In the genomic region with DNA sequence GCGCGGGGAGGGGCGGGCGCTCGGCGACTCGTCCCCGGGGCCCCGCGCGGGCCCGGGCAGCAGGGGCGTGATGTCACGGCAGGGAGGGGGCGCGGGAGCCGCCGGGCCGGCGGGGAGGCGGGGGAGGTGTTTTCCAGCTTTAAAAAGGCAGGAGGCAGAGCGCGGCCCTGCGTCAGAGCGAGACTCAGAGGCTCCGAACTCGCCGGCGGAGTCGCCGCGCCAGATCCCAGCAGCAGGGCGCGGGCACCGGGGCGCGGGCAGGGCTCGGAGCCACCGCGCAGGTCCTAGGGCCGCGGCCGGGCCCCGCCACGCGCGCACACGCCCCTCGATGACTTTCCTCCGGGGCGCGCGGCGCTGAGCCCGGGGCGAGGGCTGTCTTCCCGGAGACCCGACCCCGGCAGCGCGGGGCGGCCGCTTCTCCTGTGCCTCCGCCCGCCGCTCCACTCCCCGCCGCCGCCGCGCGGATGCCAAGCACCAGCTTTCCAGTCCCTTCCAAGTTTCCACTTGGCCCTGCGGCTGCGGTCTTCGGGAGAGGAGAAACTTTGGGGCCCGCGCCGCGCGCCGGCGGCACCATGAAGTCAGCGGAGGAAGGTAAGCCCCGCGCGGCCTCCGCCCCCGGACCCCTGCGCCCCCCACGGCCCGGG, we compare ENCODE assay signal across 8 cellular contexts. TPM values are rescaled to one million over a fixed set of nuclear protein-coding genes. Genes with fewer than 3 reads are reported as not detected.
A peak's percentile ranks its signal among the peaks of the same experiment; 100 is the strongest.
DNase-seq lines count a peak whose midpoint lies in the region; ATAC-seq, FAIRE-seq and TF ChIP-seq lines count a peak whose summit lies in the region.

A gene (plus strand): TSS at position 170 of the 644 bp plus-strand sequence. CDS start 295 bp downstream, at position 465.

- intact Hi-C loops in GM12878 (cut with micrococcal nuclease; ENCODE audit: unreplicated experiment): loop anchor here (5.0 kb wide), 2 partner anchors 71 to 131 kb away; no protein-coding TSS in a partner anchor

- H2AFZ ChIP-seq in GM12878 (ENCODE audit: control insufficient read depth, low read depth, low read length): peak within 1 kb of the TSS; percentile 12; the same call in 1 of the 2 replicates

- H3K4me3 ChIP-seq in HUES48 (ENCODE audit: low read depth, low read length) (peak within 1 kb of the TSS; percentile 52), GM12878 (peak within 1 kb of the TSS; percentile 32; the same call in 1 of the 2 replicates), iPS-18c (ENCODE audit: insufficient read depth, low read depth, low read length) (peak within 1 kb of the TSS; percentile 53)

- peak; percentile 58 for TF ChIP-seq POLR2A in GM12878 (IDR thresholded peaks at IDR 0.05; ENCODE audit: low read depth, low read length)

- SMC1A ChIA-PET in GM12878 (lab: Charles Lee; ENCODE audit: uncharacterized antibody, unreplicated experiment): interaction anchor here (0.7 to 4.3 kb wide), 6 partner anchors 10 to 554 kb away, joined by 3 to 22 read pairs (median 4); no protein-coding TSS in a partner anchor

- H3K36me3 ChIP-seq in HUES48 (ENCODE audit: control insufficient read depth, insufficient read depth, low read length) (no peaks in the 10 kb centered on the region), GM12878 (ENCODE audit: control insufficient read depth in 2 of 2, insufficient read depth in 2 of 2, low read length in 1 of 2) (no peaks in the 10 kb centered on the region)

- H3K4me2 ChIP-seq in GM12878 (ENCODE audit: control insufficient read depth, insufficient read depth): peak within 1 kb of the TSS; percentile 75

- RAD21 ChIA-PET in GM12878 (lab: Charles Lee; ENCODE audit: unreplicated experiment): interaction anchor here (0.7 to 4.4 kb wide), 11 partner anchors 10 to 247 kb away, joined by 3 to 38 read pairs (median 7); no protein-coding TSS in a partner anchor

- peaks cover 78% of the 10 kb centered on the region for H3K27me3 ChIP-seq in HUES48 (ENCODE audit: control insufficient read depth, insufficient read depth, low read length)
- peaks cover 2 to 21% of the 10 kb centered on the region in 2 experiments; a peak in 3 of 4 replicates for H3K27me3 ChIP-seq in GM12878 (replicated peaks in 1 of 2; ENCODE audit: control insufficient read depth in 2 of 2, insufficient read depth in 2 of 2, low read length in 1 of 2)

- ATAC-seq in GM12878 (peak; percentile 6), GM21576 (IDR thresholded peaks at IDR 0.05; ENCODE audit: unreplicated experiment) (no peak)

- H3K9ac ChIP-seq in HUES48 (ENCODE audit: low read depth, low read length) (no peak within 1 kb of the TSS), GM12878 (ENCODE audit: control insufficient read depth, insufficient read depth, low read length) (no peak within 1 kb of the TSS; the same call in 1 of the 2 replicates)

- peak; percentile 47 for DNase-seq in DMS79 (lab: John Stamatoyannopoulos, UW)
- DNase-seq in T-helper 2 cell: peak; percentile 47 to 77 (median 59)
- DNase-seq in GM12878 (ENCODE audit: low read depth, low spot score): no peak
- peak; percentile 84 for DNase-seq in stimulated activated CD4-positive, alpha-beta T cell treated with anti-CD3 and anti-CD28 coated beads, Interleukin-12 subunit alpha, Interleukin-12 subunit beta, amount 100 ng/mL, for 4 hours
- no peak for DNase-seq in COLO829 (ENCODE audit: low spot score)

- TF ChIP-seq CTCF in GM12878 (IDR thresholded peaks at IDR 0.05 in 2 of 3, conservative IDR thresholded peaks at IDR 0.05 in 1 of 3; ENCODE audit: control insufficient read depth in 2 of 3, extremely low read depth in 1 of 3, insufficient read depth in 1 of 3, low read depth in 3 of 3, low read length in 3 of 3): no peak

- no peak for TF ChIP-seq EP300 in GM12878 (IDR thresholded peaks at IDR 0.05; ENCODE audit: borderline replicate concordance in 1 of 2, control insufficient read depth in 1 of 2, low read depth in 2 of 2, low read length in 2 of 2)

- H3K9me3 ChIP-seq in HUES48 (ENCODE audit: control insufficient read depth, insufficient read depth, low read length): no peaks in the 10 kb centered on the region
- H3K9me3 ChIP-seq in GM12878 (replicated peaks; ENCODE audit: control insufficient read depth, insufficient read depth, low read length): no peaks in the 10 kb centered on the region
- peaks cover 2% of the 10 kb centered on the region for H3K9me3 ChIP-seq in iPS-18c (ENCODE audit: control insufficient read depth, insufficient read depth, low read length)

- POLR2A ChIA-PET in GM12878 (lab: Charles Lee): interaction anchor here (1.2 to 1.5 kb wide), 2 partner anchors 10 to 128 kb away, joined by 5 to 9 read pairs; no protein-coding TSS in a partner anchor

- in situ Hi-C loops in GM12878 (cut with MboI): loop anchor here (10.0 kb wide), 1 partner anchor 559 kb away; a partner anchor contains a TSS

- no peak for FAIRE-seq in GM12878 (lab: Jason Lieb, UNC)

- CTCF ChIA-PET in GM12878 (lab: Yijun Ruan, JAX): interaction anchor here (0.7 to 3.7 kb wide), 8 partner anchors 16 to 248 kb away, joined by 3 to 31 read pairs (median 6); no protein-coding TSS in a partner anchor

- H3K4me1 ChIP-seq in HUES48 (ENCODE audit: control insufficient read depth, insufficient read depth, low read length) (0 out of 2 replicates have a peak, but pooled peaks cover 8% of the 10 kb centered on the region), GM12878 (ENCODE audit: control insufficient read depth, insufficient read depth, low read length) (peaks cover 16% of the 10 kb centered on the region)

- H4K20me1 ChIP-seq in GM12878 (ENCODE audit: control insufficient read depth, insufficient read depth): no peaks in the 10 kb centered on the region

- H3K27ac ChIP-seq in HUES48 (ENCODE audit: low read depth, low read length) (peak within 1 kb of the TSS; percentile 6), GM12878 (ENCODE audit: control insufficient read depth, insufficient read depth) (no peak within 1 kb of the TSS)

- BruUV-seq in GM12878 (replicated peaks; lab: Mats Ljungman, UMichigan): no TSS peak

- WGBS in GM12878 (ENCODE audit: insufficient coverage, insufficient replicate concordance, low lambda C conversion rate, missing lambda C conversion rate): under 1% methylated on average over 49 of the region's 91 CpGs

- TF ChIP-seq RAD21 in GM12878 (IDR thresholded peaks at IDR 0.05; ENCODE audit: insufficient read depth, low read depth, low read length): no peak

- H3K79me2 ChIP-seq in GM12878 (ENCODE audit: control insufficient read depth, insufficient read depth, low read length): no peaks in the 10 kb centered on the region

TF ChIP-seq in GM12878, 131 proteins besides CTCF, POLR2A, EP300 and RAD21 (continues in another document):
- TF ChIP-seq IKZF1 (conservative IDR thresholded peaks at IDR 0.05) (peak; percentile 53), ETV6 (conservative IDR thresholded peaks at IDR 0.05 in 1 of 2, IDR thresholded peaks at IDR 0.05 in 1 of 2; ENCODE audit: borderline replicate concordance in 1 of 2, low read depth in 1 of 2) (no peak), SMARCA5 (IDR thresholded peaks at IDR 0.05) (no peak), DPF2 (IDR thresholded peaks at IDR 0.05) (peak; percentile 35; the same call in 1 of the 2 replicates), KLF5 (IDR thresholded peaks at IDR 0.05; ENCODE audit: partially characterized antibody) (no peak), NR2F1 (conservative IDR thresholded peaks at IDR 0.05) (0 out of 2 replicates have a peak, but pooled peaks have one; percentile 18), MEF2A (IDR thresholded peaks at IDR 0.05; ENCODE audit: insufficient read depth, low read depth, low read length) (no peak), TAF1 (IDR thresholded peaks at IDR 0.05; ENCODE audit: borderline replicate concordance, low read depth, low read length) (no peak), EGR1 (IDR thresholded peaks at IDR 0.05; ENCODE audit: borderline replicate concordance in 1 of 2, low read depth in 2 of 2, low read length in 2 of 2) (peak in 1 of 2 experiments; percentile 47; a peak in 1 of 3 replicates), NBN (IDR thresholded peaks at IDR 0.05) (no peak), KAT2A (conservative IDR thresholded peaks at IDR 0.05; ENCODE audit: control insufficient read depth, low read depth, low read length) (no peak), LARP7 (IDR thresholded peaks at IDR 0.05) (peak; percentile 64)
- TF ChIP-seq, protein P1, sequence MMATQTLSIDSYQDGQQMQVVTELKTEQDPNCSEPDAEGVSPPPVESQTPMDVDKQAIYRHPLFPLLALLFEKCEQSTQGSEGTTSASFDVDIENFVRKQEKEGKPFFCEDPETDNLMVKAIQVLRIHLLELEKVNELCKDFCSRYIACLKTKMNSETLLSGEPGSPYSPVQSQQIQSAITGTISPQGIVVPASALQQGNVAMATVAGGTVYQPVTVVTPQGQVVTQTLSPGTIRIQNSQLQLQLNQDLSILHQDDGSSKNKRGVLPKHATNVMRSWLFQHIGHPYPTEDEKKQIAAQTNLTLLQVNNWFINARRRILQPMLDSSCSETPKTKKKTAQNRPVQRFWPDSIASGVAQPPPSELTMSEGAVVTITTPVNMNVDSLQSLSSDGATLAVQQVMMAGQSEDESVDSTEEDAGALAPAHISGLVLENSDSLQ (IDR thresholded peaks at IDR 0.05): no peak

RNA-seq across cellular contexts. Expression of the gene that starts here (rescaled TPM):
- total RNA-seq in GM12878 (2013; cell fraction: nucleolus; rRNA removed): 57.2 and 65.1 TPM in 2 replicates
- total RNA-seq in GM12878 (2014; rRNA removed): 6.4 and 6.7 TPM in 2 replicates
- 2.4 and 3.6 TPM in 2 replicates for total RNA-seq in GM12878 (2014; rRNA removed; fragmentation: Illumina TruSeq; extraction: Trizol)
- 17.5 and 20.8 TPM in 2 replicates for total RNA-seq in GM12878 (2021)
- 9.8 TPM for polyA plus RNA-seq in GM12878 (2011; ENCODE audit: low read depth)
- polyA plus RNA-seq in GM12878 (2011; rRNA removed): 0.99 and 2.9 TPM in 2 replicates
- polyA plus RNA-seq in GM12878 (2011; cell fraction: cytosol; rRNA removed): 3.3 and 4.5 TPM in 2 replicates
- polyA plus RNA-seq in GM12878 (2011; cell fraction: nucleus; rRNA removed): 10.7 and 13.4 TPM in 2 replicates
- 14.9 and 19.6 TPM in 2 replicates for polyA plus RNA-seq in GM12878 (2012)
- 3.1 and 4.7 TPM in 2 replicates for polyA plus RNA-seq in GM12878 (2014; fragmentation: Illumina TruSeq; extraction: Trizol)
- 1 to 10 TPM in 1 of 2 experiments, under 1 TPM in 1; 0.84 to 2.6 TPM for polyA plus RNA-seq in GM12878 (2014; fragmentation: Nextera tagmentation; extraction: Ambion mirVana)
- 8.4 and 9.9 TPM in 2 replicates for polyA plus RNA-seq in GM12878 (2014; rRNA removed)
- polyA plus RNA-seq in GM12878 (2016; fragmentation: Nextera tagmentation; extraction: Ambion mirVana): 1 to 10 TPM; 5.4 to 6.8 TPM
- polyA minus RNA-seq in GM12878 (2011; rRNA and poly(A)+ RNA removed): 3.4 and 7.4 TPM in 2 replicates
- 7.1 TPM in 2 replicates for polyA minus RNA-seq in GM12878 (2011; cell fraction: cytosol; rRNA and poly(A)+ RNA removed)
- 10.3 and 14.7 TPM in 2 replicates for polyA minus RNA-seq in GM12878 (2011; cell fraction: nucleus; rRNA and poly(A)+ RNA removed)

Comparison
In these comparisons a context has a peak if more than half of its experiments do, and no peak if none do; other contexts are left out.
1. DNase-seq: peak in DMS79 (single experiment), T-helper 2 cell (5 of 5) and stimulated activated CD4-positive, alpha-beta T cell treated with anti-CD3 and anti-CD28 coated beads, Interleukin-12 subunit alpha, Interleukin-12 subunit beta, amount 100 ng/mL, for 4 hours (single experiment); none in GM12878 (single experiment) and COLO829 (single experiment).
2. Peak in every context shown above with its lines, with median percentiles within 50 percentile points of each other: H3K4me3 ChIP-seq.